Comparison of ENCODE assay signal across 10 cellular contexts in genomic region chr5:151682751-151683331, GRCh38. TPM values are rescaled to one million over a fixed set of nuclear protein-coding genes. Genes with fewer than 3 reads are reported as not detected.
DNase-seq lines count a peak whose midpoint lies in the region; ATAC-seq, FAIRE-seq and TF ChIP-seq lines count a peak whose summit lies in the region.
"Had no signal": no experiment of that assay in that cellular context is flagged by ENCODE, and none has a peak within 500 bp of the region (broad histone marks: within the 10 kb centered on the region; RNA-seq: fewer than 3 reads in every experiment).

No MANE protein-coding gene starts in this region.

- H3K27me3 ChIP-seq in GM23338 (ENCODE audit: insufficient read depth) (no peaks in the 10 kb centered on the region), K562 (ENCODE audit: control insufficient read depth in 2 of 2, insufficient read depth in 2 of 2, low read length in 2 of 2) (peaks cover 12 to 17% of the 10 kb centered on the region in 2 experiments; a peak in 4 of 5 replicates), spleen (replicated peaks in 1 of 7) (peaks cover 0 to 16% (median 0%) of the 10 kb centered on the region in 7 donors)

- peaks cover 37% of the 10 kb centered on the region for H3K79me2 ChIP-seq in GM23338 (replicated peaks; ENCODE audit: insufficient read depth)
- no peaks in the 10 kb centered on the region for H3K79me2 ChIP-seq in K562 (ENCODE audit: control insufficient read depth, insufficient read depth, low read length)

- POLR2A ChIA-PET in K562 (lab: Yijun Ruan, JAX) = interaction anchor here (0.5 to 1.1 kb wide), 6 partner anchors 9 to 642 kb away, joined by 3 to 4 read pairs (median 3); no protein-coding TSS in a partner anchor

- H3K4me1 ChIP-seq in GM23338 (ENCODE audit: insufficient read depth) (peaks cover 36% of the 10 kb centered on the region), K562 (replicated peaks in 1 of 2; ENCODE audit: control insufficient read depth in 2 of 2, insufficient read depth in 2 of 2, low read length in 2 of 2) (peaks cover 6 to 21% of the 10 kb centered on the region in 2 experiments; a peak in 4 of 5 replicates), spleen (peaks cover 16 to 86% (median 52%) of the 10 kb centered on the region in 6 donors)

- no peak overlapping the region for H3K27ac ChIP-seq in GM23338 (ENCODE audit: low read depth)
- H3K27ac ChIP-seq in K562 (ENCODE audit: extremely low read depth, low read depth, low read length) = no peak overlapping the region
- H3K27ac ChIP-seq in spleen = peak overlapping the region in 6 of 8 donors; percentile 3 to 89 (median 80)

- peaks cover 16% of the 10 kb centered on the region for H3K36me3 Mint-ChIP-seq in GM23338 (ENCODE audit: low read depth)
- no peaks in the 10 kb centered on the region for H3K36me3 Mint-ChIP-seq in stimulated activated naive B cell treated with anti-CD40 and anti-IgM and Interleukin-4, amounts not matched to agents 10 μg/mL and 1 μg/mL and 100 μg/mL, for 72 hours

- no peak for TF ChIP-seq POLR2A in K562 (conservative IDR thresholded peaks at IDR 0.05)
- TF ChIP-seq POLR2A in spleen (IDR thresholded peaks at IDR 0.05) = no peak

- H3K9me1 ChIP-seq in K562 (ENCODE audit: control insufficient read depth, insufficient read depth, low read length) = no peaks in the 10 kb centered on the region

- no peaks in the 10 kb centered on the region for H3K9me2 ChIP-seq in GM23338 (ENCODE audit: insufficient read depth)

- CTCF ChIA-PET in K562 (lab: Yijun Ruan, JAX; ENCODE audit: low intra/inter-chr PET ratio) = no interaction called here

- H3K4me3 ChIP-seq in GM23338 = no peak overlapping the region
- no peak overlapping the region for H3K4me3 ChIP-seq in K562
- peak overlapping the region in 2 of 8 donors; percentile 2 to 60 for H3K4me3 ChIP-seq in spleen

- H2AFZ ChIP-seq in GM23338 (no peak overlapping the region), K562 (ENCODE audit: low read depth, low read length) (peak overlapping the region; percentile 19)

- TF ChIP-seq CTCF in GM23338 (conservative IDR thresholded peaks at IDR 0.05; ENCODE audit: low read depth in 2 of 2) (no peak), K562 (IDR thresholded peaks at IDR 0.05 in 2 of 3, conservative IDR thresholded peaks at IDR 0.05 in 1 of 3; ENCODE audit: insufficient read depth in 2 of 3, low read depth in 1 of 3, low read length in 3 of 3) (no peak), spleen (IDR thresholded peaks at IDR 0.05 in 8 of 11, conservative IDR thresholded peaks at IDR 0.05 in 3 of 11) (no peak)

- H3K9me3 ChIP-seq in K562 (replicated peaks; ENCODE audit: control insufficient read depth, insufficient read depth, low read depth, low read length) = no peaks in the 10 kb centered on the region
- H3K9me3 ChIP-seq in spleen = no peaks in the 10 kb centered on the region

- peak overlapping the region; percentile 68; the same call in 1 of the 2 replicates for H3K27ac Mint-ChIP-seq in GM23338
- no peak overlapping the region for H3K27ac Mint-ChIP-seq in stimulated activated naive B cell treated with anti-CD40 and anti-IgM and Interleukin-4, amounts not matched to agents 10 μg/mL and 1 μg/mL and 100 μg/mL, for 72 hours

- H3K36me3 ChIP-seq in GM23338 (ENCODE audit: insufficient read depth) = no peaks in the 10 kb centered on the region
- H3K36me3 ChIP-seq in K562 (ENCODE audit: control insufficient read depth, insufficient read depth, low read length) = no peaks in the 10 kb centered on the region
- H3K36me3 ChIP-seq in spleen = peaks cover 0 to 13% (median 0%) of the 10 kb centered on the region in 6 donors

- peaks cover 11% of the 10 kb centered on the region for H3K27me3 Mint-ChIP-seq in GM23338 (ENCODE audit: insufficient read depth, low read depth, poor library complexity)
- H3K27me3 Mint-ChIP-seq in stimulated activated naive B cell treated with anti-CD40 and anti-IgM and Interleukin-4, amounts not matched to agents 10 μg/mL and 1 μg/mL and 100 μg/mL, for 72 hours = peaks cover 21 to 24% of the 10 kb centered on the region in 2 donors

- no peak for DNase-seq in GM23338 (ENCODE audit: low spot score)
- no peak for DNase-seq in K562 (ENCODE audit: extremely low read depth in 1 of 4, low spot score in 3 of 4)
- DNase-seq in hippocampal formation (lab: John Stamatoyannopoulos, UW) = peak; percentile 12 to 13
- no peak for DNase-seq in spleen
- DNase-seq in stimulated activated CD4-positive, alpha-beta T cell treated with anti-CD3 and anti-CD28 coated beads, Interleukin-1b, Interleukin-23, amount 100 ng/mL, for 48 hours = no peak
- DNase-seq in KBM-7 = no peak
- no peak for DNase-seq in NCI-H1105 treated with DMSO at 0.1 percent for 48 hours (lab: John Stamatoyannopoulos, UW)
- no peak for DNase-seq in stimulated activated naive B cell treated with anti-CD40 and anti-IgM and Interleukin-4, amounts not matched to agents 10 μg/mL and 1 μg/mL and 100 μg/mL, for 72 hours
- DNase-seq: DND-41, NCI-H1436 had no signal

- no peak overlapping the region for H3K4me2 ChIP-seq in GM23338
- no peak overlapping the region for H3K4me2 ChIP-seq in K562 (ENCODE audit: insufficient read depth, low read length)

- 19% methylated on average over 5 of the region's 5 CpGs for WGBS in K562 (ENCODE audit: insufficient coverage, low coverage, missing lambda C conversion rate)
- WGBS in spleen, 5 donors = 34 to 66% (median 40%) methylated on average over 4 to 5 of the region's 5 CpGs

- H3K9me3 Mint-ChIP-seq in GM23338 = no peaks in the 10 kb centered on the region
- no peaks in the 10 kb centered on the region for H3K9me3 Mint-ChIP-seq in stimulated activated naive B cell treated with anti-CD40 and anti-IgM and Interleukin-4, amounts not matched to agents 10 μg/mL and 1 μg/mL and 100 μg/mL, for 72 hours

- peaks cover 42% of the 10 kb centered on the region for H3K4me1 Mint-ChIP-seq in GM23338
- H3K4me1 Mint-ChIP-seq in stimulated activated naive B cell treated with anti-CD40 and anti-IgM and Interleukin-4, amounts not matched to agents 10 μg/mL and 1 μg/mL and 100 μg/mL, for 72 hours = peaks cover 10 to 11% of the 10 kb centered on the region in 2 donors

- H4K20me1 ChIP-seq in GM23338 (replicated peaks; ENCODE audit: insufficient read depth) = no peaks in the 10 kb centered on the region
- no peaks in the 10 kb centered on the region for H4K20me1 ChIP-seq in K562 (replicated peaks; ENCODE audit: control insufficient read depth, insufficient read depth, low read length)

- 0 out of 2 replicates have a peak, but pooled peaks cover 5% of the 10 kb centered on the region for H3F3A ChIP-seq in GM23338 (replicated peaks; ENCODE audit: low read depth)

- TF ChIP-seq RAD21 in K562 (CRISPR knock-in tag; conservative IDR thresholded peaks at IDR 0.05 in 1 of 2, IDR thresholded peaks at IDR 0.05 in 1 of 2) = no peak

- no peak for TF ChIP-seq EP300 in K562 (IDR thresholded peaks at IDR 0.05; ENCODE audit: low read length)

- H3K9ac ChIP-seq in K562 (ENCODE audit: insufficient read depth in 1 of 2, low read depth in 2 of 2, low read length in 2 of 2) = no peak overlapping the region

- in situ Hi-C loops in K562 (cut with MboI) (no loop called here), KBM-7 (cut with MboI; ENCODE audit: low pct_unique_long_range_greater_than_20kb, low sequenced_read_pairs) (no loop called here)

- no TSS peak for BruUV-seq in K562 (replicated peaks; lab: Mats Ljungman, UMichigan)

- ATAC-seq in GM23338 = no peak
- ATAC-seq in K562 = no peak
- no peak for ATAC-seq in stimulated activated naive B cell treated with anti-CD40 and anti-IgM and Interleukin-4, amounts not matched to agents 10 μg/mL and 1 μg/mL and 100 μg/mL, for 72 hours (replicated peaks)

- no peak for FAIRE-seq in K562 (lab: Jason Lieb, UNC)

- no peak overlapping the region for H3K4me3 Mint-ChIP-seq in GM23338
- no peak overlapping the region for H3K4me3 Mint-ChIP-seq in stimulated activated naive B cell treated with anti-CD40 and anti-IgM and Interleukin-4, amounts not matched to agents 10 μg/mL and 1 μg/mL and 100 μg/mL, for 72 hours

- intact Hi-C loops in K562 (cut with micrococcal nuclease) (no loop called here), spleen (cut with DNase I; ENCODE audit: low total_unique reads) (no loop called here)

TF ChIP-seq in GM23338, 12 proteins besides CTCF, POLR2A, EP300 and RAD21 (continues in another document):
- TF ChIP-seq ZNF331 (CRISPR knock-in tag; IDR thresholded peaks at IDR 0.05; ENCODE audit: low read depth) = no peak

TF ChIP-seq in K562, 482 proteins besides CTCF, POLR2A, EP300 and RAD21 (continues in another document):
- TF ChIP-seq U2AF1 (optimal IDR thresholded peaks at IDR 0.05; ENCODE audit: low read depth, low read length) (no peak), ZNF76 (CRISPR knock-in tag; IDR thresholded peaks at IDR 0.05; ENCODE audit: borderline replicate concordance) (no peak), NFXL1 (CRISPR knock-in tag; IDR thresholded peaks at IDR 0.05) (no peak)

RNA-seq across cellular contexts. Expression of gene SPARC, which starts 3.9 kb away (rescaled TPM):
- total RNA-seq in GM23338 (2014; rRNA removed; shearing (Covaris generic)) = 203 and 218 TPM in 2 replicates
- polyA plus RNA-seq in GM23338 (2016; fragmentation: Nextera tagmentation; extraction: Ambion mirVana) (200 and 225 TPM in 2 replicates), K562 (2011; rRNA removed) (3.0 and 6.1 TPM in 2 replicates), K562 (2014; fragmentation: Illumina TruSeq; extraction: Trizol) (18.5 and 20.2 TPM in 2 replicates), K562 (2014; fragmentation: Nextera tagmentation; extraction: Ambion mirVana) (10 to 100 TPM; 12.2 to 35.6 TPM), K562 (2014; rRNA removed) (10.0 and 14.1 TPM in 2 replicates), spleen (100 to 1,000 TPM in 2 of 3 donors, 10 to 100 TPM in 1; 76.5 to 195 (median 135) TPM)
- total RNA-seq in K562 (2011; cell fraction: chromatin; rRNA removed; ENCODE audit: low replicate concordance) = 2.8 and 4.7 TPM in 2 replicates
- 2.7 and 4.2 TPM in 2 replicates for total RNA-seq in K562 (2011; cell fraction: nucleolus; rRNA removed)
- 5.5 and 7.9 TPM in 2 replicates for total RNA-seq in K562 (2011; cell fraction: nucleoplasm; rRNA removed)
- total RNA-seq in K562 (2014; rRNA removed) (9.4 and 10.5 TPM in 2 replicates), K562 (2014; rRNA removed; fragmentation: Illumina TruSeq; extraction: Trizol) (10.8 and 11.1 TPM in 2 replicates), K562 (2015; rRNA removed; fragmentation: Illumina TruSeq; extraction: Trizol) (9.9 and 10.5 TPM in 2 replicates), K562 (2021) (20.4 and 24.3 TPM in 2 replicates), spleen (100 to 1,000 TPM; 320 to 963 (median 552) TPM)
- 3.5 and 10.7 TPM in 2 replicates for polyA plus RNA-seq in K562 (2011; cell fraction: cytosol; rRNA removed)
- 2.4 and 2.6 TPM in 2 replicates for polyA plus RNA-seq in K562 (2011; cell fraction: nucleus; rRNA removed)
- 39.6 and 46.1 TPM in 2 replicates for polyA plus RNA-seq in K562 (2012)
- 2.1 and 3.4 TPM in 2 replicates for polyA minus RNA-seq in K562 (2011; rRNA and poly(A)+ RNA removed)
- polyA minus RNA-seq in K562 (2011; cell fraction: cytosol; rRNA and poly(A)+ RNA removed) = 2.1 TPM in 1 of 2 replicates, not detected in the other
- polyA minus RNA-seq in K562 (2011; cell fraction: nucleus; rRNA and poly(A)+ RNA removed) = 0.56 and 0.81 TPM in 2 replicates

Comparison
In these comparisons a context has a peak if more than half of its experiments do, and no peak if none do; other contexts are left out.
1. DNase-seq: peak in hippocampal formation (2 of 2); none in GM23338 (single experiment), K562 (0 of 4), spleen (single experiment), stimulated activated CD4-positive, alpha-beta T cell treated with anti-CD3 and anti-CD28 coated beads, Interleukin-1b, Interleukin-23, amount 100 ng/mL, for 48 hours (single experiment), KBM-7 (single experiment), NCI-H1105 treated with DMSO at 0.1 percent for 48 hours (single experiment) and stimulated activated naive B cell treated with anti-CD40 and anti-IgM and Interleukin-4, amounts not matched to agents 10 μg/mL and 1 μg/mL and 100 μg/mL, for 72 hours (single experiment).
2. H3K27ac ChIP-seq: peak in spleen (6 of 8); none in GM23338 (single experiment) and K562 (single experiment).